26 cellular contexts compared by ENCODE assay signal in genomic region chr1:45101947-45102346, GRCh38.
"Had no signal": no experiment of that assay in that cellular context is flagged by ENCODE, and none has a peak within 500 bp of the region (broad histone marks: within the 10 kb centered on the region; RNA-seq: fewer than 3 reads in every experiment).

No MANE protein-coding gene starts in this region.

- ATAC-seq: stimulated activated effector memory CD8-positive, alpha-beta T cell treated with anti-CD3 and anti-CD28 coated beads, Interleukin-12 subunit alpha, Interleukin-12 subunit beta, amount 100 ng/mL, for 72 hours; stimulated activated memory B cell treated with anti-CD40 and anti-IgM and Interleukin-4, amounts not matched to agents 10 μg/mL and 1 μg/mL and 100 μg/mL, for 72 hours; stimulated activated naive B cell treated with anti-CD40 and anti-IgM and Interleukin-4, amounts not matched to agents 10 μg/mL and 1 μg/mL and 100 μg/mL, for 72 hours; stimulated activated naive CD8-positive, alpha-beta T cell treated with anti-CD3 and anti-CD28 coated beads, Interleukin-15, Interleukin-2, amounts not matched to agents 100 U/mL and 50 U/mL, for 24 hours; upper lobe of right lung had no signal

- H3K9me3 Mint-ChIP-seq: stimulated activated effector memory CD8-positive, alpha-beta T cell treated with anti-CD3 and anti-CD28 coated beads, Interleukin-12 subunit alpha, Interleukin-12 subunit beta, amount 100 ng/mL, for 72 hours; stimulated activated memory B cell treated with anti-CD40 and anti-IgM and Interleukin-4, amounts not matched to agents 10 μg/mL and 1 μg/mL and 100 μg/mL, for 72 hours; stimulated activated naive B cell treated with anti-CD40 and anti-IgM and Interleukin-4, amounts not matched to agents 10 μg/mL and 1 μg/mL and 100 μg/mL, for 72 hours; stimulated activated naive CD8-positive, alpha-beta T cell treated with anti-CD3 and anti-CD28 coated beads, Interleukin-15, Interleukin-2, amounts not matched to agents 100 ng/mL and 50 ng/mL, for 24 hours; type B pancreatic cell had no signal

- H3K4me3 Mint-ChIP-seq: stimulated activated effector memory CD8-positive, alpha-beta T cell treated with anti-CD3 and anti-CD28 coated beads, Interleukin-12 subunit alpha, Interleukin-12 subunit beta, amount 100 ng/mL, for 72 hours; stimulated activated memory B cell treated with anti-CD40 and anti-IgM and Interleukin-4, amounts not matched to agents 10 μg/mL and 1 μg/mL and 100 μg/mL, for 72 hours; stimulated activated naive B cell treated with anti-CD40 and anti-IgM and Interleukin-4, amounts not matched to agents 10 μg/mL and 1 μg/mL and 100 μg/mL, for 72 hours; stimulated activated naive CD8-positive, alpha-beta T cell treated with anti-CD3 and anti-CD28 coated beads, Interleukin-15, Interleukin-2, amounts not matched to agents 100 ng/mL and 50 ng/mL, for 24 hours; type B pancreatic cell had no signal

- DNase-seq: stimulated activated CD4-positive, alpha-beta T cell treated with anti-CD3 and anti-CD28 coated beads, Interleukin-2, amount 100 ng/mL, for 48 hours; stimulated activated CD4-positive, alpha-beta T cell treated with anti-CD3 and anti-CD28 coated beads, Interleukin-4, amount 100 ng/mL, for 1 hour; stimulated activated CD4-positive, alpha-beta T cell treated with anti-CD3 and anti-CD28 coated beads, Interleukin-4, amount 100 ng/mL, for 24 hours; stimulated activated CD4-positive, alpha-beta T cell treated with anti-CD3 and anti-CD28 coated beads, Interleukin-4, amount 100 ng/mL, for 4 hours; stimulated activated CD8-positive, alpha-beta memory T cell treated with anti-CD3 and anti-CD28 coated beads, Interleukin-4, amount 100 ng/mL, for 48 hours; stimulated activated naive B cell treated with anti-CD40 and anti-IgM and Interleukin-4, amounts not matched to agents 10 μg/mL and 1 μg/mL and 100 μg/mL, for 72 hours; stimulated activated naive CD4-positive, alpha-beta T cell; stimulated activated naive CD4-positive, alpha-beta T cell treated with Interleukin-2 at 50 U/mL for 16 hours; stimulated activated naive CD8-positive, alpha-beta T cell treated with anti-CD3 and anti-CD28 coated beads, Interleukin-15, Interleukin-2, amounts not matched to agents 100 U/mL and 50 U/mL, for 24 hours; stomach; substantia nigra; testis; thyroid gland; tibial artery; transverse colon; upper lobe of left lung; upper lobe of right lung; uterus had no signal

- H3K36me3 ChIP-seq: stomach, suprapubic skin, thoracic aorta, thyroid gland, tibial artery, tibial nerve, transverse colon, upper lobe of left lung, upper lobe of right lung, uterus, vagina had no signal

- H3K27me3 ChIP-seq: stomach, suprapubic skin, testis, thyroid gland, tibial artery, tibial nerve, transverse colon, upper lobe of left lung, upper lobe of right lung, uterus, vagina had no signal

- H3K27ac ChIP-seq: stomach, suprapubic skin, testis, thoracic aorta, thyroid gland, tibial artery, tibial nerve, transverse colon, upper lobe of left lung, upper lobe of right lung, uterus, vagina had no signal

- H3K4me1 Mint-ChIP-seq: stimulated activated effector memory CD8-positive, alpha-beta T cell treated with anti-CD3 and anti-CD28 coated beads, Interleukin-12 subunit alpha, Interleukin-12 subunit beta, amount 100 ng/mL, for 72 hours; stimulated activated memory B cell treated with anti-CD40 and anti-IgM and Interleukin-4, amounts not matched to agents 10 μg/mL and 1 μg/mL and 100 μg/mL, for 72 hours; stimulated activated naive B cell treated with anti-CD40 and anti-IgM and Interleukin-4, amounts not matched to agents 10 μg/mL and 1 μg/mL and 100 μg/mL, for 72 hours had no signal

- H3K27ac Mint-ChIP-seq: stimulated activated effector memory CD8-positive, alpha-beta T cell treated with anti-CD3 and anti-CD28 coated beads, Interleukin-12 subunit alpha, Interleukin-12 subunit beta, amount 100 ng/mL, for 72 hours; stimulated activated memory B cell treated with anti-CD40 and anti-IgM and Interleukin-4, amounts not matched to agents 10 μg/mL and 1 μg/mL and 100 μg/mL, for 72 hours; stimulated activated naive B cell treated with anti-CD40 and anti-IgM and Interleukin-4, amounts not matched to agents 10 μg/mL and 1 μg/mL and 100 μg/mL, for 72 hours; stimulated activated naive CD8-positive, alpha-beta T cell treated with anti-CD3 and anti-CD28 coated beads, Interleukin-15, Interleukin-2, amounts not matched to agents 100 ng/mL and 50 ng/mL, for 24 hours; type B pancreatic cell had no signal

- H3K9me3 ChIP-seq: suprapubic skin, testis, thoracic aorta, thyroid gland, tibial artery, transverse colon, upper lobe of right lung, uterus, vagina had no signal

- H3K36me3 Mint-ChIP-seq: stimulated activated effector memory CD8-positive, alpha-beta T cell treated with anti-CD3 and anti-CD28 coated beads, Interleukin-12 subunit alpha, Interleukin-12 subunit beta, amount 100 ng/mL, for 72 hours; stimulated activated memory B cell treated with anti-CD40 and anti-IgM and Interleukin-4, amounts not matched to agents 10 μg/mL and 1 μg/mL and 100 μg/mL, for 72 hours; stimulated activated naive B cell treated with anti-CD40 and anti-IgM and Interleukin-4, amounts not matched to agents 10 μg/mL and 1 μg/mL and 100 μg/mL, for 72 hours; type B pancreatic cell had no signal

- H3K27me3 Mint-ChIP-seq: stimulated activated naive CD8-positive, alpha-beta T cell treated with anti-CD3 and anti-CD28 coated beads, Interleukin-15, Interleukin-2, amounts not matched to agents 100 ng/mL and 50 ng/mL, for 24 hours; type B pancreatic cell had no signal

- H3K4me1 ChIP-seq: stomach, suprapubic skin, testis, tibial artery, tibial nerve, upper lobe of left lung, upper lobe of right lung, uterus, vagina had no signal

- H3K4me3 ChIP-seq: stomach, suprapubic skin, testis, thoracic aorta, thyroid gland, tibial artery, tibial nerve, transverse colon, upper lobe of left lung, upper lobe of right lung, uterus, vagina had no signal
